Comparison of ENCODE assay signal across 8 cellular contexts in genomic region chr12:50764116-50764860, GRCh38. TPM values are rescaled to one million over a fixed set of nuclear protein-coding genes. Genes with fewer than 3 reads are reported as not detected.
DNase-seq lines count a peak whose midpoint lies in the region; ATAC-seq, FAIRE-seq and TF ChIP-seq lines count a peak whose summit lies in the region.

No MANE protein-coding gene starts in this region.

- 0 out of 4 replicates have a peak, but pooled peaks of 1 of the 2 experiments have one; percentile 5 for TF ChIP-seq EP300 in HepG2 (IDR thresholded peaks at IDR 0.05; ENCODE audit: low read depth in 2 of 2, low read length in 2 of 2)
- no peak for TF ChIP-seq EP300 in HepG2 (CRISPR knock-in tag; IDR thresholded peaks at IDR 0.05; ENCODE audit: borderline replicate concordance)

- H3K4me2 ChIP-seq in H9 (ENCODE audit: insufficient read depth, insufficient read length, low read length) (peak overlapping the region; percentile 77), HepG2 (ENCODE audit: low read depth, low read length) (peak overlapping the region; percentile 84)

- H3K14ac ChIP-seq in H9 (ENCODE audit: insufficient read depth, low read length), result peak overlapping the region; percentile 89

- H3K9me3 ChIP-seq in H9 (ENCODE audit: control insufficient read depth, low read depth, low read length) (no peaks in the 10 kb centered on the region), HepG2 (ENCODE audit: low read length) (no peaks in the 10 kb centered on the region)

- H3K4ac ChIP-seq in H9 (ENCODE audit: low read depth, low read length), result no peak overlapping the region; the same call in 1 of the 2 replicates

- H3K4me1 ChIP-seq in H9 (ENCODE audit: insufficient read depth, low read length) (no peaks in the 10 kb centered on the region; the same call in 1 of the 2 replicates), HepG2 (ENCODE audit: insufficient read depth, low read length) (peaks cover 52% of the 10 kb centered on the region)

- peaks cover 12% of the 10 kb centered on the region for H3K79me1 ChIP-seq in H9 (ENCODE audit: insufficient read depth, low read depth, low read length, poor library complexity, severe bottlenecking)

- no CpG with 5 or more reads among the region's 89 CpGs for WGBS in H9 (ENCODE audit: extremely low coverage, insufficient read length, low lambda C conversion rate)
- 0% methylated on average over 1 of the region's 89 CpGs for WGBS in HepG2 (ENCODE audit: low lambda C conversion rate)

- H3K79me2 ChIP-seq in H9 (ENCODE audit: insufficient read depth, low read length) (peaks cover 21% of the 10 kb centered on the region), HepG2 (ENCODE audit: insufficient read depth, low read length) (peaks cover 54% of the 10 kb centered on the region)

- H2AK5ac ChIP-seq in H9 (ENCODE audit: insufficient read length, low read length), result no peak overlapping the region

- peaks cover 0 to 4% of the 10 kb centered on the region in 2 experiments; a peak in 3 of 5 replicates for H3K9me3 Mint-ChIP-seq in H9

- no peak for TF ChIP-seq CTCF in GM12875 (IDR thresholded peaks at IDR 0.05; ENCODE audit: borderline replicate concordance, insufficient read depth, low read depth, low read length)
- no peak for TF ChIP-seq CTCF in H9 (conservative IDR thresholded peaks at IDR 0.05)
- no peak for TF ChIP-seq CTCF in HepG2 (CRISPR knock-in tag; IDR thresholded peaks at IDR 0.05)

- no peak overlapping the region for H2BK12ac ChIP-seq in H9 (ENCODE audit: insufficient read length, low read depth, low read length)

- intact Hi-C loops in HepG2 (cut with micrococcal nuclease; ENCODE audit: unreplicated experiment), result loop anchor here (2.0 to 10.0 kb wide), 3 partner anchors 161 to 581 kb away; partner anchors contain the start of gene CELA1

- H2BK120ac ChIP-seq in H9 (ENCODE audit: low read depth, low read length, poor library complexity, severe bottlenecking), result no peak overlapping the region

- POLR2A ChIA-PET in HepG2 (lab: Yijun Ruan, JAX), result interaction anchor here (0.6 to 3.0 kb wide), 21 partner anchors 10 to 1195 kb away, joined by 3 to 30 read pairs (median 5); partner anchors contain the start of genes CSRNP2, DAZAP2 and SLC11A2

- peak overlapping the region; percentile 89 for H3K18ac ChIP-seq in H9 (ENCODE audit: insufficient read length, low read depth, low read length)

- no peaks in the 10 kb centered on the region for H3K27me3 Mint-ChIP-seq in H9 (ENCODE audit: low read depth)

- peak; percentile 46 for ATAC-seq in HepG2

- peak overlapping the region; percentile 4 for H3K27ac ChIP-seq in H9 (ENCODE audit: insufficient read length, low read depth, low read length)
- H3K27ac ChIP-seq in HepG2 (ENCODE audit: extremely low read length, insufficient read depth, low read length), result peak overlapping the region; percentile 98

- H4K5ac ChIP-seq in H9 (ENCODE audit: insufficient read length, low read depth, low read length), result peak overlapping the region; percentile 73

- H3K4me3 ChIP-seq in GM12875 (ENCODE audit: low read depth, low read length), result peak overlapping the region; percentile 94
- peak overlapping the region; percentile 83 to 95 (median 90) for H3K4me3 ChIP-seq in HepG2 (replicated peaks in 1 of 3; ENCODE audit: insufficient read depth in 1 of 3, low read depth in 2 of 3, low read length in 3 of 3)

- no peak overlapping the region for H2BK20ac ChIP-seq in H9 (ENCODE audit: low read depth, low read length, poor library complexity, severe bottlenecking)

- peak overlapping the region; percentile 88 for H3K4me3 Mint-ChIP-seq in H9

- TF ChIP-seq RAD21 in HepG2 (CRISPR knock-in tag; IDR thresholded peaks at IDR 0.05), result peak; percentile 39; the same call in 1 of the 2 replicates

- H3K36me3 Mint-ChIP-seq in H9 (ENCODE audit: insufficient read depth in 1 of 3, low read depth in 3 of 3), result peaks cover 4 to 9% (median 5%) of the 10 kb centered on the region in 3 experiments; a peak in 6 of 7 replicates

- H2BK15ac ChIP-seq in H9 (ENCODE audit: low read depth, low read length), result no peak overlapping the region

- no peak overlapping the region for H3T11ph ChIP-seq in H9 (ENCODE audit: low read length)

- H2AFZ ChIP-seq in H9 (ENCODE audit: low read length) (no peak overlapping the region), HepG2 (ENCODE audit: low read length) (no peak overlapping the region)

- H3K36me3 ChIP-seq in HepG2 (replicated peaks in 1 of 2; ENCODE audit: control insufficient read depth in 1 of 2, insufficient read depth in 2 of 2, low read length in 2 of 2), result no peaks in the 10 kb centered on the region

- H4K91ac ChIP-seq in H9 (ENCODE audit: insufficient read length, low read depth, low read length), result no peak overlapping the region

- H3K27ac Mint-ChIP-seq in H9, result peak overlapping the region; percentile 96 to 99 (median 98)

- H4K20me1 ChIP-seq in H9 (ENCODE audit: control insufficient read depth, insufficient read depth, insufficient read length) (no peaks in the 10 kb centered on the region), HepG2 (ENCODE audit: insufficient read depth, low read length) (peaks cover 5% of the 10 kb centered on the region; the same call in 1 of the 2 replicates)

- H3K23me2 ChIP-seq in H9 (ENCODE audit: insufficient read length, low read depth, low read length, poor library complexity, severe bottlenecking), result peaks cover 8% of the 10 kb centered on the region

- FAIRE-seq in HepG2 (lab: Jason Lieb, UNC), result no peak

- H3K23ac ChIP-seq in H9 (ENCODE audit: insufficient read length, low read depth, low read length), result no peak overlapping the region

- H2BK5ac ChIP-seq in H9 (ENCODE audit: insufficient read length, low read length), result peak overlapping the region; percentile 77

- peaks cover 24% of the 10 kb centered on the region in 2 experiments for H3K4me1 Mint-ChIP-seq in H9

- no peak overlapping the region for H4K8ac ChIP-seq in H9 (replicated peaks; ENCODE audit: insufficient read length, low read depth, low read length)

- in situ Hi-C loops in HepG2 (cut with HindIII; ENCODE audit: extremely low pct_ligation_motif_present, low pct_unique_long_range_greater_than_20kb), result no loop called here

- H3K27me3 ChIP-seq in H9 (ENCODE audit: insufficient read depth, low read length) (no peaks in the 10 kb centered on the region), HepG2 (ENCODE audit: control insufficient read depth in 1 of 2, insufficient read depth in 2 of 2, low read length in 2 of 2) (no peaks in the 10 kb centered on the region; a peak in 1 of 5 replicates)

- peak; percentile 49 to 69; a peak in 2 of 4 replicates for TF ChIP-seq POLR2A in HepG2 (IDR thresholded peaks at IDR 0.05; ENCODE audit: insufficient read depth in 1 of 2, low read depth in 2 of 2, low read length in 2 of 2)

- no TSS peak for BruUV-seq in HepG2 (replicated peaks; lab: Mats Ljungman, UMichigan)

- H3K56ac ChIP-seq in H9 (ENCODE audit: insufficient read length, low read depth, low read length), result no peak overlapping the region

- DNase-seq in H9 (no peak), MV-4-11 (lab: John Stamatoyannopoulos, UW) (peak; percentile 33), cerebellum (ENCODE audit: low spot score) (peak; percentile 84), HepG2 (ENCODE audit: low spot score) (no peak), dedifferentiated amniotic fluid mesenchymal stem cell (ENCODE audit: extremely low spot score) (no peak)
- peak; percentile 78 for DNase-seq in activated CD4-positive, CD25-positive, alpha-beta regulatory T cell treated with anti-CD3 and anti-CD28 coated beads, Interleukin-2, amount 50 U/mL, for 72 hours
- DNase-seq in stimulated activated CD4-positive, alpha-beta T cell treated with anti-CD3 and anti-CD28 coated beads, Interleukin-4, amount 100 ng/mL, for 48 hours (ENCODE audit: low read depth in 2 of 2), result peak; percentile 70 to 71

- CTCF ChIA-PET in HepG2 (lab: Yijun Ruan, JAX; ENCODE audit: low intra/inter-chr PET ratio, low total read pairs), result interaction anchor here (0.9 kb wide), 1 partner anchor 61 kb away, joined by 4 read pairs; no protein-coding TSS in a partner anchor

- H3K9ac ChIP-seq in H9 (ENCODE audit: extremely low read depth, insufficient read length, low read length) (peak overlapping the region; percentile 85), HepG2 (ENCODE audit: insufficient read depth, low read depth, low read length) (peak overlapping the region; percentile 91)

TF ChIP-seq in HepG2, 621 proteins besides CTCF, POLR2A, EP300 and RAD21 (continues in another document):
- TF ChIP-seq CENPT (CRISPR knock-in tag; IDR thresholded peaks at IDR 0.05; ENCODE audit: low read depth), result no peak
- no peak for TF ChIP-seq FLYWCH1 (CRISPR knock-in tag; IDR thresholded peaks at IDR 0.05)
- TF ChIP-seq HNF4G (IDR thresholded peaks at IDR 0.05; ENCODE audit: borderline replicate concordance, low read depth, low read length), result no peak
- no peak for TF ChIP-seq HNF4G (CRISPR knock-in tag; IDR thresholded peaks at IDR 0.05; ENCODE audit: borderline replicate concordance, low read depth)
- TF ChIP-seq ZNF205 (CRISPR knock-in tag; IDR thresholded peaks at IDR 0.05), result no peak

RNA-seq across cellular contexts. Expression of gene ATF1, which starts 0.4 kb away (rescaled TPM):
- 45.7 and 47.8 TPM in 2 replicates for total RNA-seq in H9 (2021)
- total RNA-seq in cerebellum, result 21.0 TPM
- total RNA-seq in HepG2 (2016; rRNA removed; fragmentation: Illumina TruSeq; extraction: Trizol), result 29.3 and 48.0 TPM in 2 replicates
- total RNA-seq in HepG2 (2016; cell fraction: cytosol; rRNA removed; fragmentation: Illumina TruSeq; extraction: Trizol; ENCODE audit: low read depth), result 7.9 and 9.8 TPM in 2 replicates
- total RNA-seq in HepG2 (2016; cell fraction: insoluble cytoplasmic fraction; rRNA removed; fragmentation: Illumina TruSeq; extraction: Trizol), result 32.7 and 43.1 TPM in 2 replicates
- total RNA-seq in HepG2 (2016; cell fraction: membrane; rRNA removed; fragmentation: Illumina TruSeq; extraction: Trizol), result 16.2 and 17.0 TPM in 2 replicates
- 13.7 and 14.8 TPM in 2 replicates for total RNA-seq in HepG2 (2016; cell fraction: nucleus; rRNA removed; fragmentation: Illumina TruSeq; extraction: Trizol)
- 40.1 and 52.0 TPM in 2 replicates for polyA plus RNA-seq in HepG2 (2011; rRNA removed)
- polyA plus RNA-seq in HepG2 (2011; cell fraction: cytosol; rRNA removed), result 18.8 and 23.8 TPM in 2 replicates
- 13.6 and 18.8 TPM in 2 replicates for polyA plus RNA-seq in HepG2 (2011; cell fraction: nucleus; rRNA removed)
- 19.1 and 21.2 TPM in 2 replicates for polyA plus RNA-seq in HepG2 (2012)
- 3.8 and 5.5 TPM in 2 replicates for polyA plus RNA-seq in HepG2 (2016; cell fraction: cytosol; fragmentation: Illumina TruSeq; extraction: Trizol; ENCODE audit: low read depth)
- 50.7 and 55.1 TPM in 2 replicates for polyA plus RNA-seq in HepG2 (2016; cell fraction: insoluble cytoplasmic fraction; fragmentation: Illumina TruSeq; extraction: Trizol; ENCODE audit: low read depth)
- polyA plus RNA-seq in HepG2 (2016; cell fraction: membrane; fragmentation: Illumina TruSeq; extraction: Trizol; ENCODE audit: low read depth), result 9.8 and 10.0 TPM in 2 replicates
- 17.9 and 19.4 TPM in 2 replicates for polyA plus RNA-seq in HepG2 (2016; cell fraction: nucleus; fragmentation: Illumina TruSeq; extraction: Trizol; ENCODE audit: insufficient read depth, low read depth)
- 27.0 and 148 TPM in 2 replicates for polyA minus RNA-seq in HepG2 (2011; rRNA and poly(A)+ RNA removed; ENCODE audit: low replicate concordance)
- polyA minus RNA-seq in HepG2 (2011; cell fraction: cytosol; rRNA and poly(A)+ RNA removed), result 21.1 and 25.7 TPM in 2 replicates
- polyA minus RNA-seq in HepG2 (2011; cell fraction: nucleus; rRNA and poly(A)+ RNA removed), result 22.0 and 23.3 TPM in 2 replicates

Comparison
In these comparisons a context has a peak if more than half of its experiments do, and no peak if none do; other contexts are left out.
1. DNase-seq: peak in MV-4-11 (single experiment), activated CD4-positive, CD25-positive, alpha-beta regulatory T cell treated with anti-CD3 and anti-CD28 coated beads, Interleukin-2, amount 50 U/mL, for 72 hours (single experiment), cerebellum (single experiment) and stimulated activated CD4-positive, alpha-beta T cell treated with anti-CD3 and anti-CD28 coated beads, Interleukin-4, amount 100 ng/mL, for 48 hours (2 of 2); none in H9 (single experiment), HepG2 (single experiment) and dedifferentiated amniotic fluid mesenchymal stem cell (single experiment).